ENCODE assay signal across 18 cellular contexts in genomic region chr1:42825058-42825851, GRCh38. TPM values are rescaled to one million over a fixed set of nuclear protein-coding genes. Genes with fewer than 3 reads are reported as not detected.
"Had no signal": no experiment of that assay in that cellular context is flagged by ENCODE, and none has a peak within 500 bp of the region (broad histone marks: within the 10 kb centered on the region; RNA-seq: fewer than 3 reads in every experiment).

No MANE protein-coding gene starts in this region.

- H3K36me3 ChIP-seq: ascending aorta had no signal

- H3K9me3 ChIP-seq: ascending aorta, psoas muscle, right lobe of liver had no signal

- H3K4me1 ChIP-seq: ascending aorta had no signal

- H3K27ac Mint-ChIP-seq: activated CD4-positive, alpha-beta memory T cell treated with anti-CD3 and anti-CD28 coated beads for 36 hours; activated CD8-positive, alpha-beta memory T cell treated with anti-CD3 and anti-CD28 coated beads, Interleukin-2, amount 10 ng/mL, durations not matched to agents 7 days and 5 days; activated naive CD4-positive, alpha-beta T cell treated with anti-CD3 and anti-CD28 coated beads, Interleukin-2, amount 10 ng/mL, durations not matched to agents 7 days and 5 days; memory B cell; natural killer cell; T-helper 2 cell treated with Interferon-gamma antibody and Interleukin-4, amounts not matched to agents 5 μg/mL and 100 μg/mL, for 36 hours had no signal

- H3K27me3 Mint-ChIP-seq: activated CD4-positive, alpha-beta memory T cell treated with anti-CD3 and anti-CD28 coated beads for 36 hours; activated CD8-positive, alpha-beta memory T cell treated with anti-CD3 and anti-CD28 coated beads, Interleukin-2, amount 10 ng/mL, durations not matched to agents 7 days and 5 days; activated naive CD4-positive, alpha-beta T cell treated with anti-CD3 and anti-CD28 coated beads, Interleukin-2, amount 10 ng/mL, durations not matched to agents 7 days and 5 days; memory B cell had no signal

- H3K4me2 ChIP-seq: hepatocyte had no signal

- H2AFZ ChIP-seq: hepatocyte had no signal

- H3K27me3 ChIP-seq: ascending aorta, hepatocyte, right lobe of liver had no signal

- H3K27ac ChIP-seq: ascending aorta, hepatocyte, psoas muscle, right lobe of liver, VCaP had no signal

- ATAC-seq: activated CD8-positive, alpha-beta memory T cell treated with anti-CD3 and anti-CD28 coated beads, Interleukin-2, amount 10 ng/mL, durations not matched to agents 7 days and 5 days; esophagus mucosa; left ventricle myocardium superior; natural killer cell; psoas muscle; right lobe of liver; stimulated activated naive CD8-positive, alpha-beta T cell treated with anti-CD3 and anti-CD28 coated beads, Interleukin-15, Interleukin-2, amounts not matched to agents 100 U/mL and 50 U/mL, for 24 hours had no signal

- H3K4me3 ChIP-seq: ascending aorta, hepatocyte, psoas muscle, right lobe of liver had no signal

- H3K4me3 Mint-ChIP-seq: activated CD4-positive, alpha-beta memory T cell treated with anti-CD3 and anti-CD28 coated beads for 36 hours; activated CD8-positive, alpha-beta memory T cell treated with anti-CD3 and anti-CD28 coated beads, Interleukin-2, amount 10 ng/mL, durations not matched to agents 7 days and 5 days; activated naive CD4-positive, alpha-beta T cell treated with anti-CD3 and anti-CD28 coated beads, Interleukin-2, amount 10 ng/mL, durations not matched to agents 7 days and 5 days; memory B cell; natural killer cell; T-helper 2 cell treated with Interferon-gamma antibody and Interleukin-4, amounts not matched to agents 5 μg/mL and 100 μg/mL, for 36 hours had no signal

- H3K4me1 Mint-ChIP-seq: memory B cell had no signal

- DNase-seq: activated CD4-positive, alpha-beta memory T cell treated with anti-CD3 and anti-CD28 coated beads for 36 hours; activated CD8-positive, alpha-beta memory T cell treated with anti-CD3 and anti-CD28 coated beads, Interleukin-2, amount 10 ng/mL, durations not matched to agents 7 days and 5 days; activated naive CD4-positive, alpha-beta T cell treated with anti-CD3 and anti-CD28 coated beads, Interleukin-2, amount 10 ng/mL, durations not matched to agents 7 days and 5 days; activated T-cell treated with anti-CD3 and anti-CD28 coated beads, Interleukin-2, amount 50 U/mL, for 1 hour; left ventricle myocardium superior; natural killer cell; occipital lobe; psoas muscle; right lobe of liver; stimulated activated naive CD8-positive, alpha-beta T cell treated with anti-CD3 and anti-CD28 coated beads, Interleukin-15, Interleukin-2, amounts not matched to agents 100 U/mL and 50 U/mL, for 24 hours; trophoblast cell had no signal

- H3K36me3 Mint-ChIP-seq: activated CD4-positive, alpha-beta memory T cell treated with anti-CD3 and anti-CD28 coated beads for 36 hours; activated CD8-positive, alpha-beta memory T cell treated with anti-CD3 and anti-CD28 coated beads, Interleukin-2, amount 10 ng/mL, durations not matched to agents 7 days and 5 days; natural killer cell had no signal

- H3K9me3 Mint-ChIP-seq: activated CD4-positive, alpha-beta memory T cell treated with anti-CD3 and anti-CD28 coated beads for 36 hours; activated naive CD4-positive, alpha-beta T cell treated with anti-CD3 and anti-CD28 coated beads, Interleukin-2, amount 10 ng/mL, durations not matched to agents 7 days and 5 days; memory B cell; natural killer cell; T-helper 2 cell treated with Interferon-gamma antibody and Interleukin-4, amounts not matched to agents 5 μg/mL and 100 μg/mL, for 36 hours had no signal

RNA-seq across cellular contexts. Expression of gene TMEM269, which starts 40.5 kb away (rescaled TPM):
- total RNA-seq: ascending aorta, dermis microvascular lymphatic vessel endothelial cell, left ventricle myocardium superior had no signal
